In the genomic region with DNA sequence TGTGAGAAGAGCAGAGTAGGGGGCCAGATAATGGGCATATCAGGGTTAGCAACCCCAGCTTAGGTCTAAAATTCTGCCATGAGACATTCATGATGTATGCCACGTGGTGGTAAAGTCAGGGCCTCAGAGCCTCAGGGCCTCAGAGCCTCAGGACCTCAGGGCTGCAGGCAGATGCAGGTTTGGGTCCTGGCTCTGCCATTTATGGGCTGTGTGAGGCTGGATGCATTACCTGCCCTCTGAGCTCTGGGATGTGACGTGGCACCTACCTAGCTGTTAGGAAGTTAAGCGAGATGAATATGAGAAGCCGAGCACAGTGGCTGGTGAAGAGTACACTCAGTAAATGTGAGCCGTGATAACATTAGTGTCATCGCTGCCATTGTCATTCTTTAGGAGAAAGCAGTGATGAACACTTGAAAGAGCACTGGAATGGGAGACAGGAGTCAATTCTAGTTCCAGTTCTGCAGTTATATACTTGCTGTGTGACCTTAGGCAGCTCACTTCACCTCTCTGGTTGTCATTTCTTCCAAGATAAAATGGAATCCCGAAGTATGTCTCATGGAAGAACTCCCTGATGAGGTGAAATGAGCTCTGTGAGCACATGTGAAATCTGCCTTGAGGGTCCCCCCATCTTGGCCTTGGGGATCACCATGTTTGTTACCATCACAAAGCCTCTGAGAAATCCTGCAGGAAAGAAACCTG, we compare ENCODE assay signal across 20 cellular contexts.
DNase-seq lines count a peak whose midpoint lies in the region; FAIRE-seq and TF ChIP-seq lines count a peak whose summit lies in the region.
"Had no signal": no experiment of that assay in that cellular context is flagged by ENCODE, and none has a peak within 500 bp of the region (broad histone marks: within the 10 kb centered on the region; RNA-seq: fewer than 3 reads in every experiment).

No MANE protein-coding gene starts in this region.

- CTCF ChIA-PET in RWPE1 (lab: Yijun Ruan, JAX), result interaction anchor here (0.6 to 1.2 kb wide), 4 partner anchors 11 to 158 kb away, joined by 3 to 4 read pairs (median 4); no protein-coding TSS in a partner anchor

- H3K27ac ChIP-seq in RWPE1, result peak overlapping the region; percentile 35
- peak overlapping the region; percentile 35 for H3K27ac ChIP-seq in layer of hippocampus (ENCODE audit: low read depth, low read length)
- peak overlapping the region; percentile 54 for H3K27ac ChIP-seq in substantia nigra (ENCODE audit: low read depth, low read length, poor library complexity, severe bottlenecking)
- H3K27ac ChIP-seq: C4-2B had no signal

- no peak for TF ChIP-seq CTCF in RWPE1 (conservative IDR thresholded peaks at IDR 0.05; ENCODE audit: low read depth)
- no peak for TF ChIP-seq CTCF in bronchial epithelial cell (IDR thresholded peaks at IDR 0.05; ENCODE audit: insufficient read depth, low read length, severe bottlenecking)

- H3K4me3 ChIP-seq in bronchial epithelial cell (ENCODE audit: low read depth, low read length), result no peak overlapping the region

- no peaks in the 10 kb centered on the region for H3K27me3 ChIP-seq in bronchial epithelial cell (ENCODE audit: control insufficient read depth, insufficient read depth, low read length)
- H3K27me3 ChIP-seq in layer of hippocampus (ENCODE audit: control insufficient read depth, insufficient read depth, low read length), result no peaks in the 10 kb centered on the region

- peak; percentile 18 for FAIRE-seq in bronchial epithelial cell (lab: Jason Lieb, UNC)
- FAIRE-seq: HTR-8/SVneo, RCC 7860 had no signal

- no peak for DNase-seq in RWPE1 (ENCODE audit: low spot score)
- DNase-seq in bronchial epithelial cell (ENCODE audit: low read depth), result no peak
- DNase-seq in substantia nigra (lab: John Stamatoyannopoulos, UW), result no peak
- DNase-seq in activated naive CD4-positive, alpha-beta T cell treated with Interleukin-2 at 50 U/mL for 16 hours, result no peak
- no peak for DNase-seq in RKO (ENCODE audit: low spot score)
- no peak for DNase-seq in HuH-7 (ENCODE audit: low spot score)
- DNase-seq in H4 (ENCODE audit: low spot score), result no peak
- DNase-seq: AML-193, DMS79 treated with DMSO at 0.1 percent for 48 hours, GOT3, NCI-H1092 treated with DMSO at 0.1 percent for 48 hours, NCI-H146, NCI-H2029 treated with DMSO at 0.1 percent for 48 hours, NCI-H2171, NCI-H69, SHP77 treated with DMSO at 0.1 percent for 48 hours had no signal

- POLR2A ChIA-PET in RWPE1 (lab: Yijun Ruan, JAX; ENCODE audit: low non-redundant PET), result no interaction called here

- H3K36me3 ChIP-seq in bronchial epithelial cell (ENCODE audit: control insufficient read depth, insufficient read depth, low read length), result peaks cover 40% of the 10 kb centered on the region
